2 cellular contexts compared by ENCODE assay signal in the genomic region with DNA sequence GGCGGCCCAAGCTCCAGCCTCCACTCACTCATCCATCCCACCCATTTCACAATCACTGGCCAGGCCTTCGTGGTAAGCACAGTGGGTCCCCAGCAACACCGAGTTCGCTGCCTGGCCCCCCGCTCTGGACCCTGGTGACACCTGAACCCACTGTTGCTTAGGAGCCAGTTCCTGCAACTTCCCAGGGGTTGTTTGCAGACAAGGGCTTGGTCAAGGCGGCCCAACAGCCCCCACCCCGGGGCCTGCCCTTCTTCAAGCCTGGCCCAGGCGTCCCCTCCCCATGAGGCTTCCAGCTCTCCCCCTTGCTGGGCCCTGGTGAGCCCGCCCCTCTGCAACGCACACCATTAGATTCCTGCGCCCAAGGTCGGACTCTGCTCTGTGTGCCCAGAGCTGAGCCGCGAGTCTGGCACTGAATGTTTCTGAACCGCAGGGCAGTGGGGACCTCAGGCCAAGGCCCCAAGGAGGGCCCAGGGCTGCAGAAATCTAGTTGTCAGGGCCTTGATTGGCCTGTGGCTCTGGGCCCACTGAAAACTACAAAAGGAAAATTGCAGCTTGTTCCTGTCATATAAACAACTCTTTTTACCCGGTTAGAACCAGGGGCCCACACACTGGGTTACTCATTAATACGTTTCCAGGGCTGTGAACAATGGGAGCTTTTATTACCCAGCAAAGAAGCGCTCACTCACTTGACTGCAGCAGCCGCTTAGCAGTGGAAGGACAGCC.
TF ChIP-seq lines count a peak whose summit lies in the region.

No MANE protein-coding gene starts in this region.

TF ChIP-seq in IMR-90, 13 proteins besides CTCF, POLR2A, EP300 and RAD21 (continued from another document):
- no peak for TF ChIP-seq RFX5 (IDR thresholded peaks at IDR 0.05; ENCODE audit: low read depth, low read length)
- TF ChIP-seq BHLHE40 (IDR thresholded peaks at IDR 0.05; ENCODE audit: low read depth, low read length) = no peak
- TF ChIP-seq MAZ (IDR thresholded peaks at IDR 0.05; ENCODE audit: borderline replicate concordance, low read depth, low read length) = no peak
TF ChIP-seq in IMR-90: peak in this region for 0.

TF ChIP-seq in GM12891, 5 proteins besides CTCF, POLR2A, EP300 and RAD21 (continued from another document):
- TF ChIP-seq PAX5 (IDR thresholded peaks at IDR 0.05; ENCODE audit: insufficient read depth, low read length, severe bottlenecking) = no peak
- no peak for TF ChIP-seq SPI1 (IDR thresholded peaks at IDR 0.05; ENCODE audit: low read depth, low read length)
- TF ChIP-seq POU2F2 (IDR thresholded peaks at IDR 0.05; ENCODE audit: low read depth, low read length) = no peak
- TF ChIP-seq POLR2AphosphoS5 (IDR thresholded peaks at IDR 0.05; ENCODE audit: low read depth, low read length) = no peak
TF ChIP-seq in GM12891: peak in this region for 0.
